14 cellular contexts compared by ENCODE assay signal in the genomic region with DNA sequence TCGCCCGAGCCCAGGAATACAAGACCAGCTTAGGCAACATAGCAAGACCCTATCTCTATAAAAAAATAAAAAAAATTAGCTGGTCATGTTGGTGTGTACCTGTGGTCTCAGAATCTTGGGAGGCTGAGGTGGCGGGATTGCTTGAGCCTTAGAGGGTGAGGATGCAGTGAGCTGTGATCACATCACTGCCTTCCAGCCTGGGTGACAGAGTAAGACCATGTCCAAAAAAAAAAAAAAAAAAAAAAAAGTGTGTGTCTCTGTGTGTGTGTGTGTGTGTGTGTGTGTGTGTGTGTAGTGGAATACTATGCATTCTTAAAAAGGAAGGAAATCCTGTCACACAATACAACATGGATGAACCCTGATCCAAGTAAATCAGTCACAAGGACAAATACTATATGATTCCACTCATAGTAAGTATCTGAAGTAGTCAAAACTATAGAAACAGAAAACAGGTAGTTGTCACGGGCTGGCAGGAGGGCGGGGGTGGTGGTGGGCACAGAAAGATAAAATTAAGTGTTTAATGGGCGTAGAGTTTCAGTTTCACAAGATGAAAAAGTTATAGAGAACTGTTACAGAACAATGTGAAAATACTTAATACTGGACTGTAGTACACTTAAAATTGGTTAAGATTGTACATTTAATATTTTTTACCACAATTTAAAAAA. TPM values are rescaled to one million over a fixed set of nuclear protein-coding genes. Genes with fewer than 3 reads are reported as not detected.
DNase-seq lines count a peak whose midpoint lies in the region; ATAC-seq lines count a peak whose summit lies in the region.
"Had no signal": no experiment of that assay in that cellular context is flagged by ENCODE, and none has a peak within 500 bp of the region (broad histone marks: within the 10 kb centered on the region; RNA-seq: fewer than 3 reads in every experiment).

No MANE protein-coding gene starts in this region.

- ATAC-seq in activated T-cell treated with anti-CD3 and anti-CD28 coated beads, Interleukin-2, amount 50 U/mL, for 72 hours (replicated peaks in 1 of 2), result no peak
- peak; percentile 52 for ATAC-seq in GM21723 (IDR thresholded peaks at IDR 0.05; ENCODE audit: unreplicated experiment)
- ATAC-seq in HG03432 (IDR thresholded peaks at IDR 0.05; ENCODE audit: unreplicated experiment), result peak; percentile 69
- ATAC-seq in naive thymus-derived CD8-positive, alpha-beta T cell, result no peak

- H3K9me3 Mint-ChIP-seq in activated T-cell treated with anti-CD3 and anti-CD28 coated beads, Interleukin-2, amount 50 U/mL, for 72 hours, result no peaks in the 10 kb centered on the region
- no peaks in the 10 kb centered on the region for H3K9me3 Mint-ChIP-seq in naive thymus-derived CD8-positive, alpha-beta T cell
- H3K9me3 Mint-ChIP-seq: T-helper 2 cell treated with Interferon-gamma antibody and Interleukin-4, amounts not matched to agents 5 μg/mL and 100 μg/mL, for 36 hours had no signal

- H3K4me1 Mint-ChIP-seq in activated T-cell treated with anti-CD3 and anti-CD28 coated beads, Interleukin-2, amount 50 U/mL, for 72 hours (ENCODE audit: low read depth), result peaks cover 18% of the 10 kb centered on the region
- peaks cover 5 to 37% (median 15%) of the 10 kb centered on the region in 4 donors for H3K4me1 Mint-ChIP-seq in naive thymus-derived CD8-positive, alpha-beta T cell

- H3K27ac Mint-ChIP-seq in activated T-cell treated with anti-CD3 and anti-CD28 coated beads, Interleukin-2, amount 50 U/mL, for 72 hours, result peak overlapping the region; percentile 77
- peak overlapping the region; percentile 3 to 86 (median 54) for H3K27ac Mint-ChIP-seq in naive thymus-derived CD8-positive, alpha-beta T cell
- H3K27ac Mint-ChIP-seq: T-helper 2 cell treated with Interferon-gamma antibody and Interleukin-4, amounts not matched to agents 5 μg/mL and 100 μg/mL, for 36 hours had no signal

- POLR2A ChIA-PET in naive thymus-derived CD8-positive, alpha-beta T cell (lab: Charles Lee), result no interaction called here

- DNase-seq in activated T-cell treated with anti-CD3 and anti-CD28 coated beads, Interleukin-2, amount 50 U/mL, for 72 hours, result no peak
- no peak for DNase-seq in activated T-cell treated with anti-CD3 and anti-CD28 coated beads, Interleukin-2, amount 50 U/mL, for 1 hour
- DNase-seq in naive thymus-derived CD8-positive, alpha-beta T cell, result no peak
- DNase-seq in GM03348 (ENCODE audit: low spot score) (no peak), occipital lobe (lab: John Stamatoyannopoulos, UW) (no peak), ureter (ENCODE audit: low spot score) (no peak)
- DNase-seq: activated CD8-positive, alpha-beta memory T cell treated with anti-CD3 and anti-CD28 coated beads for 24 hours; Calu3; NCI-H1694; NCI-H526 treated with DMSO at 0.1 percent for 48 hours; upper lobe of left lung had no signal

- H3K4me3 Mint-ChIP-seq in activated T-cell treated with anti-CD3 and anti-CD28 coated beads, Interleukin-2, amount 50 U/mL, for 72 hours, result no peak overlapping the region
- peak overlapping the region in 1 of 10 donors; percentile 17 for H3K4me3 Mint-ChIP-seq in naive thymus-derived CD8-positive, alpha-beta T cell
- H3K4me3 Mint-ChIP-seq: T-helper 2 cell treated with Interferon-gamma antibody and Interleukin-4, amounts not matched to agents 5 μg/mL and 100 μg/mL, for 36 hours had no signal

- peaks cover 0 to 5% of the 10 kb centered on the region in 2 donors for H3K36me3 Mint-ChIP-seq in activated T-cell treated with anti-CD3 and anti-CD28 coated beads, Interleukin-2, amount 50 U/mL, for 72 hours (ENCODE audit: insufficient read depth in 2 of 2)
- H3K36me3 Mint-ChIP-seq in naive thymus-derived CD8-positive, alpha-beta T cell, result peaks cover 0 to 57% (median 9%) of the 10 kb centered on the region in 3 donors

- no peaks in the 10 kb centered on the region for H3K27me3 Mint-ChIP-seq in activated T-cell treated with anti-CD3 and anti-CD28 coated beads, Interleukin-2, amount 50 U/mL, for 72 hours (ENCODE audit: low read depth)
- no peaks in the 10 kb centered on the region for H3K27me3 Mint-ChIP-seq in naive thymus-derived CD8-positive, alpha-beta T cell

RNA-seq across cellular contexts. Expression of gene SELENOF, which starts 47.8 kb away (rescaled TPM):
- 100 to 1,000 TPM; 149 to 171 TPM for total RNA-seq in activated T-cell treated with anti-CD3 and anti-CD28 coated beads, Interleukin-2, amount 50 U/mL, for 72 hours
- total RNA-seq in naive thymus-derived CD8-positive, alpha-beta T cell, result 100 to 1,000 TPM; 157 to 166 TPM
- 100 to 1,000 TPM; 289 to 369 (median 328) TPM for polyA plus RNA-seq in naive thymus-derived CD8-positive, alpha-beta T cell
- total RNA-seq in occipital lobe (138 TPM), ureter (192 TPM)

RNA-seq across cellular contexts. Expression of gene HS2ST1, which starts 48.3 kb away (rescaled TPM):
- total RNA-seq in activated T-cell treated with anti-CD3 and anti-CD28 coated beads, Interleukin-2, amount 50 U/mL, for 72 hours, result 10 to 100 TPM; 31.0 to 32.9 TPM
- 10 to 100 TPM; 13.4 to 14.4 TPM for total RNA-seq in naive thymus-derived CD8-positive, alpha-beta T cell
- polyA plus RNA-seq in naive thymus-derived CD8-positive, alpha-beta T cell, result 10 to 100 TPM in 1 of 3 donors, 1 to 10 TPM in 2; 7.1 to 10.6 (median 8.3) TPM
- total RNA-seq in occipital lobe, result 39.1 TPM
- total RNA-seq in ureter, result 25.6 TPM

Comparison
In these comparisons a context has a peak if more than half of its experiments do, and no peak if none do; other contexts are left out.
1. ATAC-seq: peak in GM21723 (single experiment) and HG03432 (single experiment); none in activated T-cell treated with anti-CD3 and anti-CD28 coated beads, Interleukin-2, amount 50 U/mL, for 72 hours (0 of 2) and naive thymus-derived CD8-positive, alpha-beta T cell (0 of 2).